ENCODE assay signal across 17 cellular contexts in the genomic region with DNA sequence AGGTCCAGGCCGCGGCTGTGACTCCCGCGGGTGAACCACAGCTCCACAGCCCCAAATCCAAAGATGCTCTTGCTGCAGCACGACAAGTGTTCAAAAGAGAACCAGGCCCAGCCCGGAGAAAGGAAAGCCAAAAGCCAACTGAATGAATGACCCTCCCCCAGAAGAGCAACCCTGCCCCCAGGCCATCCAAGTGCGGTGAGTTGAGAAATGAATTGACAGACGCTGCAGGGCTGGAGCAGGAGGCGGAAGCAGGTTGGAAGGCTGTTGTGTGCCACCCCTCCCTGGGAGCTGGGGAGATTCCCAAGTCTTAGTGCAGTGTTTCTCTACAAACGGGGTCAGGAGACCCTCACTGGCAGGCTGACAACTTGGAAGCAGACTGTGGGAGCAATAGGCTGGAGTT. TPM values are rescaled to one million over a fixed set of nuclear protein-coding genes. Genes with fewer than 3 reads are reported as not detected.
DNase-seq lines count a peak whose midpoint lies in the region; ATAC-seq and TF ChIP-seq lines count a peak whose summit lies in the region.
"Had no signal": no experiment of that assay in that cellular context is flagged by ENCODE, and none has a peak within 500 bp of the region (broad histone marks: within the 10 kb centered on the region; RNA-seq: fewer than 3 reads in every experiment).

No MANE protein-coding gene starts in this region.

- no peaks in the 10 kb centered on the region for H3K36me3 Mint-ChIP-seq in T-helper 2 cell treated with Interferon-gamma antibody and Interleukin-4, amounts not matched to agents 5 μg/mL and 100 μg/mL, for 36 hours (ENCODE audit: low read depth)
- H3K36me3 Mint-ChIP-seq in WTC11 (peaks cover 20% of the 10 kb centered on the region), naive B cell (no peaks in the 10 kb centered on the region)

- no peak overlapping the region for H3K4me3 Mint-ChIP-seq in T-helper 2 cell treated with Interferon-gamma antibody and Interleukin-4, amounts not matched to agents 5 μg/mL and 100 μg/mL, for 36 hours
- H3K4me3 Mint-ChIP-seq in WTC11 (no peak overlapping the region), naive B cell (no peak overlapping the region)
- H3K4me3 Mint-ChIP-seq: activated T-cell treated with anti-CD3 and anti-CD28 coated beads, Interleukin-2, amount 50 U/mL, for 72 hours; stimulated activated naive CD8-positive, alpha-beta T cell treated with anti-CD3 and anti-CD28 coated beads, Interleukin-15, Interleukin-2, amounts not matched to agents 100 ng/mL and 50 ng/mL, for 24 hours had no signal

- H3K27ac Mint-ChIP-seq in T-helper 2 cell treated with Interferon-gamma antibody and Interleukin-4, amounts not matched to agents 5 μg/mL and 100 μg/mL, for 36 hours, result peak overlapping the region; percentile 47
- H3K27ac Mint-ChIP-seq in WTC11 (peak overlapping the region; percentile 26), naive B cell (peak overlapping the region; percentile 33 to 93 (median 84))
- H3K27ac Mint-ChIP-seq: stimulated activated naive CD8-positive, alpha-beta T cell treated with anti-CD3 and anti-CD28 coated beads, Interleukin-15, Interleukin-2, amounts not matched to agents 100 ng/mL and 50 ng/mL, for 24 hours had no signal

- no peak for TF ChIP-seq CTCF in WTC11 (IDR thresholded peaks at IDR 0.05)

- no peaks in the 10 kb centered on the region for H3K9me3 Mint-ChIP-seq in T-helper 2 cell treated with Interferon-gamma antibody and Interleukin-4, amounts not matched to agents 5 μg/mL and 100 μg/mL, for 36 hours
- 0 out of 2 replicates have a peak, but pooled peaks cover 4% of the 10 kb centered on the region for H3K9me3 Mint-ChIP-seq in WTC11
- H3K9me3 Mint-ChIP-seq in naive B cell, result no peaks in the 10 kb centered on the region
- H3K9me3 Mint-ChIP-seq: activated T-cell treated with anti-CD3 and anti-CD28 coated beads, Interleukin-2, amount 50 U/mL, for 72 hours; stimulated activated naive CD8-positive, alpha-beta T cell treated with anti-CD3 and anti-CD28 coated beads, Interleukin-15, Interleukin-2, amounts not matched to agents 100 ng/mL and 50 ng/mL, for 24 hours had no signal

- peaks cover 22% of the 10 kb centered on the region for H3K4me1 Mint-ChIP-seq in T-helper 2 cell treated with Interferon-gamma antibody and Interleukin-4, amounts not matched to agents 5 μg/mL and 100 μg/mL, for 36 hours (ENCODE audit: low read depth)
- H3K4me1 Mint-ChIP-seq in WTC11 (no peaks in the 10 kb centered on the region), naive B cell (peaks cover 23 to 43% (median 35%) of the 10 kb centered on the region in 3 donors)

- CTCF ChIA-PET in WTC11 (lab: Charles Lee), result no interaction called here

- POLR2A ChIA-PET in WTC11 (lab: Charles Lee), result interaction anchor here (0.6 kb wide), 1 partner anchor 345 kb away, joined by 5 read pairs; no protein-coding TSS in a partner anchor

- no peaks in the 10 kb centered on the region for H3K27me3 Mint-ChIP-seq in T-helper 2 cell treated with Interferon-gamma antibody and Interleukin-4, amounts not matched to agents 5 μg/mL and 100 μg/mL, for 36 hours (ENCODE audit: low read depth)
- H3K27me3 Mint-ChIP-seq in WTC11 (ENCODE audit: low read depth), result no peaks in the 10 kb centered on the region
- H3K27me3 Mint-ChIP-seq in naive B cell, result no peaks in the 10 kb centered on the region
- H3K27me3 Mint-ChIP-seq: stimulated activated naive CD8-positive, alpha-beta T cell treated with anti-CD3 and anti-CD28 coated beads, Interleukin-15, Interleukin-2, amounts not matched to agents 100 ng/mL and 50 ng/mL, for 24 hours had no signal

- no peak for ATAC-seq in WTC11
- ATAC-seq in naive B cell (ENCODE audit: low read depth in 2 of 2), result no peak
- ATAC-seq: activated T-cell treated with anti-CD3 and anti-CD28 coated beads, Interleukin-2, amount 50 U/mL, for 72 hours; upper lobe of right lung had no signal

- no peak for DNase-seq in T-helper 2 cell treated with Interferon-gamma antibody and Interleukin-4, amounts not matched to agents 5 μg/mL and 100 μg/mL, for 36 hours (ENCODE audit: low spot score)
- no peak for DNase-seq in T-helper 2 cell
- peak; percentile 67 for DNase-seq in DMS 273 treated with DMSO at 0.1 percent for 48 hours (lab: John Stamatoyannopoulos, UW)
- DNase-seq in WTC11 (ENCODE audit: low spot score), result no peak
- no peak for DNase-seq in naive B cell
- DNase-seq in CD1c-positive myeloid dendritic cell (ENCODE audit: extremely low spot score), result no peak
- no peak for DNase-seq in COLO829 (ENCODE audit: low spot score)
- no peak for DNase-seq in foreskin melanocyte
- DNase-seq: activated CD4-positive, alpha-beta T cell treated with anti-CD3 and anti-CD28 coated beads for 4 hours; activated T-cell treated with anti-CD3 and anti-CD28 coated beads, Interleukin-2, amount 50 U/mL, for 72 hours; anterior cingulate cortex; GOT3; NCI-H187 treated with DMSO at 0.1 percent for 48 hours; NCI-H510A; SJCRH30; upper lobe of right lung had no signal

TF ChIP-seq in WTC11, 78 proteins besides CTCF, POLR2A, EP300 and RAD21 (continues in another document):
- no peak for TF ChIP-seq SOX15 (CRISPR knock-in tag; IDR thresholded peaks at IDR 0.05)
- TF ChIP-seq, protein P1, sequence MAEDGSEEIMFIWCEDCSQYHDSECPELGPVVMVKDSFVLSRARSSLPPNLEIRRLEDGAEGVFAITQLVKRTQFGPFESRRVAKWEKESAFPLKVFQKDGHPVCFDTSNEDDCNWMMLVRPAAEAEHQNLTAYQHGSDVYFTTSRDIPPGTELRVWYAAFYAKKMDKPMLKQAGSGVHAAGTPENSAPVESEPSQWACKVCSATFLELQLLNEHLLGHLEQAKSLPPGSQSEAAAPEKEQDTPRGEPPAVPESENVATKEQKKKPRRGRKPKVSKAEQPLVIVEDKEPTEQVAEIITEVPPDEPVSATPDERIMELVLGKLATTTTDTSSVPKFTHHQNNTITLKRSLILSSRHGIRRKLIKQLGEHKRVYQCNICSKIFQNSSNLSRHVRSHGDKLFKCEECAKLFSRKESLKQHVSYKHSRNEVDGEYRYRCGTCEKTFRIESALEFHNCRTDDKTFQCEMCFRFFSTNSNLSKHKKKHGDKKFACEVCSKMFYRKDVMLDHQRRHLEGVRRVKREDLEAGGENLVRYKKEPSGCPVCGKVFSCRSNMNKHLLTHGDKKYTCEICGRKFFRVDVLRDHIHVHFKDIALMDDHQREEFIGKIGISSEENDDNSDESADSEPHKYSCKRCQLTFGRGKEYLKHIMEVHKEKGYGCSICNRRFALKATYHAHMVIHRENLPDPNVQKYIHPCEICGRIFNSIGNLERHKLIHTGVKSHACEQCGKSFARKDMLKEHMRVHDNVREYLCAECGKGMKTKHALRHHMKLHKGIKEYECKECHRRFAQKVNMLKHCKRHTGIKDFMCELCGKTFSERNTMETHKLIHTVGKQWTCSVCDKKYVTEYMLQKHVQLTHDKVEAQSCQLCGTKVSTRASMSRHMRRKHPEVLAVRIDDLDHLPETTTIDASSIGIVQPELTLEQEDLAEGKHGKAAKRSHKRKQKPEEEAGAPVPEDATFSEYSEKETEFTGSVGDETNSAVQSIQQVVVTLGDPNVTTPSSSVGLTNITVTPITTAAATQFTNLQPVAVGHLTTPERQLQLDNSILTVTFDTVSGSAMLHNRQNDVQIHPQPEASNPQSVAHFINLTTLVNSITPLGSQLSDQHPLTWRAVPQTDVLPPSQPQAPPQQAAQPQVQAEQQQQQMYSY (CRISPR knock-in tag; IDR thresholded peaks at IDR 0.05), result no peak
- TF ChIP-seq, protein P2, sequence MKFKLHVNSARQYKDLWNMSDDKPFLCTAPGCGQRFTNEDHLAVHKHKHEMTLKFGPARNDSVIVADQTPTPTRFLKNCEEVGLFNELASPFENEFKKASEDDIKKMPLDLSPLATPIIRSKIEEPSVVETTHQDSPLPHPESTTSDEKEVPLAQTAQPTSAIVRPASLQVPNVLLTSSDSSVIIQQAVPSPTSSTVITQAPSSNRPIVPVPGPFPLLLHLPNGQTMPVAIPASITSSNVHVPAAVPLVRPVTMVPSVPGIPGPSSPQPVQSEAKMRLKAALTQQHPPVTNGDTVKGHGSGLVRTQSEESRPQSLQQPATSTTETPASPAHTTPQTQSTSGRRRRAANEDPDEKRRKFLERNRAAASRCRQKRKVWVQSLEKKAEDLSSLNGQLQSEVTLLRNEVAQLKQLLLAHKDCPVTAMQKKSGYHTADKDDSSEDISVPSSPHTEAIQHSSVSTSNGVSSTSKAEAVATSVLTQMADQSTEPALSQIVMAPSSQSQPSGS (CRISPR knock-in tag; IDR thresholded peaks at IDR 0.05; ENCODE audit: borderline replicate concordance, low read depth), result no peak
- TF ChIP-seq TEAD1 (CRISPR knock-in tag; IDR thresholded peaks at IDR 0.05), result no peak
- TF ChIP-seq, protein P3, sequence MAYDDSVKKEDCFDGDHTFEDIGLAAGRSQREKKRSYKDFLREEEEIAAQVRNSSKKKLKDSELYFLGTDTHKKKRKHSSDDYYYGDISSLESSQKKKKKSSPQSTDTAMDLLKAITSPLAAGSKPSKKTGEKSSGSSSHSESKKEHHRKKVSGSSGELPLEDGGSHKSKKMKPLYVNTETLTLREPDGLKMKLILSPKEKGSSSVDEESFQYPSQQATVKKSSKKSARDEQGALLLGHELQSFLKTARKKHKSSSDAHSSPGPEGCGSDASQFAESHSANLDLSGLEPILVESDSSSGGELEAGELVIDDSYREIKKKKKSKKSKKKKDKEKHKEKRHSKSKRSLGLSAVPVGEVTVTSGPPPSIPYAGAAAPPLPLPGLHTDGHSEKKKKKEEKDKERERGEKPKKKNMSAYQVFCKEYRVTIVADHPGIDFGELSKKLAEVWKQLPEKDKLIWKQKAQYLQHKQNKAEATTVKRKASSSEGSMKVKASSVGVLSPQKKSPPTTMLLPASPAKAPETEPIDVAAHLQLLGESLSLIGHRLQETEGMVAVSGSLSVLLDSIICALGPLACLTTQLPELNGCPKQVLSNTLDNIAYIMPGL (CRISPR knock-in tag; IDR thresholded peaks at IDR 0.05), result no peak

RNA-seq across cellular contexts. Expression of a gene that starts 3.5 kb away (rescaled TPM):
- 1.2 to 2.3 TPM (median 2.0 TPM) in 3 replicates for total RNA-seq in WTC11 (2021)
- not detected for polyA plus RNA-seq in naive B cell (ENCODE audit: low read depth in 6 of 6)

RNA-seq across cellular contexts. Expression of a gene that starts 58.7 kb away (rescaled TPM):
- total RNA-seq in WTC11 (2021), result 5.5 to 11.0 TPM (median 7.9 TPM) in 3 replicates
- 1 to 10 TPM in 1 of 6 donors, under 1 TPM in 3, not detected in 2; 0.45 to 1.5 (median 0.48) TPM for polyA plus RNA-seq in naive B cell (ENCODE audit: low read depth in 6 of 6)

Comparison
In these comparisons a context has a peak if more than half of its experiments do, and no peak if none do; other contexts are left out.
1. H3K27ac Mint-ChIP-seq: peak in every context shown above with its lines; median percentile 84 in naive B cell; 47 in T-helper 2 cell treated with Interferon-gamma antibody and Interleukin-4, amounts not matched to agents 5 μg/mL and 100 μg/mL, for 36 hours; 26 in WTC11.